13 cellular contexts compared by ENCODE assay signal in the genomic region with DNA sequence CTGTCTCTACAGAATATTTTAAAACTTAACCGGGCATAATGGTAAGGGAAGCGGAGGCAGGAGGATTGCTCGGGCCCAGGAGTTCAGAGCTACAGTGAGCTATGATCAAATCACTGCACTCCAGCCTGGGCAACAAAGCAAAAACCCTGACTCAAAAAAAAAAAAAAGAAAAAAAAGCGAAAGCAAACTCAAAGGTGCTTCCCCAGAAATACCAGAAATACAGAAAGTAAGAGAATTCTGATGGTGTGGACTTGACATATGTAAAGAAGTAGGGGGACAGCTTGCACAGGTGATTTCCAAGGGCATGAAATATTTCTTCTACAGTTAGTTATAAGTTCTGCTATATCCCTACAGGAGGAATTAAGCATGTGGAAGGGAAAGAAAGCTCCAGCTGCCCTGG.
A peak's percentile ranks its signal among the peaks of the same experiment; 100 is the strongest.
DNase-seq lines count a peak whose midpoint lies in the region; ATAC-seq lines count a peak whose summit lies in the region.
"Had no signal": no experiment of that assay in that cellular context is flagged by ENCODE, and none has a peak within 500 bp of the region (broad histone marks: within the 10 kb centered on the region; RNA-seq: fewer than 3 reads in every experiment).

No MANE protein-coding gene starts in this region.

- H3K36me3 Mint-ChIP-seq in memory B cell, result peaks cover 1% of the 10 kb centered on the region
- H3K36me3 Mint-ChIP-seq in naive thymus-derived CD4-positive, alpha-beta T cell, result no peaks in the 10 kb centered on the region
- H3K36me3 Mint-ChIP-seq: activated naive CD4-positive, alpha-beta T cell treated with anti-CD3 and anti-CD28 coated beads, Interleukin-2, amount 10 ng/mL, durations not matched to agents 7 days and 5 days had no signal

- H3K27ac ChIP-seq in naive thymus-derived CD4-positive, alpha-beta T cell (ENCODE audit: low read depth, low read length), result no peak overlapping the region
- H3K27ac ChIP-seq: BLaER1 treated with 17β-estradiol and CSF1 and Interleukin-3, amounts not matched to agents 10 nM and 100 nM; foreskin keratinocyte; neutrophil had no signal

- H3K4me1 Mint-ChIP-seq in memory B cell, result peaks cover 19% of the 10 kb centered on the region
- H3K4me1 Mint-ChIP-seq in naive thymus-derived CD4-positive, alpha-beta T cell, result peaks cover 0 to 4% (median 0%) of the 10 kb centered on the region in 7 donors
- H3K4me1 Mint-ChIP-seq: activated naive CD4-positive, alpha-beta T cell treated with anti-CD3 and anti-CD28 coated beads, Interleukin-2, amount 10 ng/mL, durations not matched to agents 7 days and 5 days had no signal

- no peaks in the 10 kb centered on the region for H3K4me1 ChIP-seq in naive thymus-derived CD4-positive, alpha-beta T cell (ENCODE audit: control insufficient read depth in 2 of 2, insufficient read depth in 2 of 2, low read length in 2 of 2)
- H3K4me1 ChIP-seq: foreskin keratinocyte had no signal

- no peak overlapping the region for H3K4me3 ChIP-seq in naive thymus-derived CD4-positive, alpha-beta T cell (ENCODE audit: low read length)
- H3K4me3 ChIP-seq: BLaER1 treated with 17β-estradiol and CSF1 and Interleukin-3, amounts not matched to agents 10 nM and 100 nM had no signal

- intact Hi-C loops in naive thymus-derived CD4-positive, alpha-beta T cell (cut with micrococcal nuclease), result loop anchor here in 1 of 2 donors (5.0 kb wide), 1 partner anchor 34 kb away; no protein-coding TSS in a partner anchor
- intact Hi-C loops in posterior vena cava (cut with DNase I), result no loop called here

- POLR2A ChIA-PET in naive thymus-derived CD4-positive, alpha-beta T cell (lab: Charles Lee), result no interaction called here

- no peaks in the 10 kb centered on the region for H3K27me3 ChIP-seq in naive thymus-derived CD4-positive, alpha-beta T cell (ENCODE audit: control insufficient read depth in 2 of 2, insufficient read depth in 2 of 2, low read length in 2 of 2)
- H3K27me3 ChIP-seq: BLaER1 treated with 17β-estradiol and CSF1 and Interleukin-3, amounts not matched to agents 10 nM and 100 nM; foreskin keratinocyte; neutrophil had no signal

- CTCF ChIA-PET in naive thymus-derived CD4-positive, alpha-beta T cell (lab: Charles Lee), result no interaction called here

- H3K9me3 ChIP-seq in naive thymus-derived CD4-positive, alpha-beta T cell (ENCODE audit: control insufficient read depth in 2 of 3, low read length in 3 of 3), result no peaks in the 10 kb centered on the region
- H3K9me3 ChIP-seq: neutrophil had no signal

- ATAC-seq in GM18867 (IDR thresholded peaks at IDR 0.05; ENCODE audit: unreplicated experiment), result peak; percentile 48
- peak; percentile 48 for ATAC-seq in GM21576 (IDR thresholded peaks at IDR 0.05; ENCODE audit: unreplicated experiment)
- peak; percentile 49 for ATAC-seq in HG03045 (IDR thresholded peaks at IDR 0.05; ENCODE audit: unreplicated experiment)
- peak; percentile 42 for ATAC-seq in memory B cell (ENCODE audit: low read depth)
- ATAC-seq in naive thymus-derived CD4-positive, alpha-beta T cell, result no peak
- ATAC-seq: SK-N-SH treated with all-trans-retinoic acid at 6 μM for 48 hours had no signal

- DNase-seq in memory B cell (ENCODE audit: low spot score in 2 of 2) (no peak), posterior vena cava (ENCODE audit: low spot score) (no peak), NCI-H446 treated with DMSO at 0.1 percent for 48 hours (lab: John Stamatoyannopoulos, UW) (no peak)
- DNase-seq in naive thymus-derived CD4-positive, alpha-beta T cell, result no peak
- DNase-seq: NCI-H2171 had no signal

- H3K27ac Mint-ChIP-seq in memory B cell, result no peak overlapping the region
- no peak overlapping the region for H3K27ac Mint-ChIP-seq in naive thymus-derived CD4-positive, alpha-beta T cell
- H3K27ac Mint-ChIP-seq: activated naive CD4-positive, alpha-beta T cell treated with anti-CD3 and anti-CD28 coated beads, Interleukin-2, amount 10 ng/mL, durations not matched to agents 7 days and 5 days had no signal

- H3K4me3 Mint-ChIP-seq in memory B cell, result no peak overlapping the region
- no peak overlapping the region for H3K4me3 Mint-ChIP-seq in naive thymus-derived CD4-positive, alpha-beta T cell
- H3K4me3 Mint-ChIP-seq: activated naive CD4-positive, alpha-beta T cell treated with anti-CD3 and anti-CD28 coated beads, Interleukin-2, amount 10 ng/mL, durations not matched to agents 7 days and 5 days had no signal

- peaks cover 5% of the 10 kb centered on the region for H3K9me3 Mint-ChIP-seq in memory B cell
- peaks cover 0 to 24% (median 5%) of the 10 kb centered on the region in 11 donors for H3K9me3 Mint-ChIP-seq in naive thymus-derived CD4-positive, alpha-beta T cell
- H3K9me3 Mint-ChIP-seq: activated naive CD4-positive, alpha-beta T cell treated with anti-CD3 and anti-CD28 coated beads, Interleukin-2, amount 10 ng/mL, durations not matched to agents 7 days and 5 days had no signal

- no peaks in the 10 kb centered on the region for H3K36me3 ChIP-seq in naive thymus-derived CD4-positive, alpha-beta T cell (ENCODE audit: control insufficient read depth in 2 of 3, insufficient read depth in 3 of 3, low read length in 3 of 3)
- H3K36me3 ChIP-seq: BLaER1 treated with 17β-estradiol and CSF1 and Interleukin-3, amounts not matched to agents 10 nM and 100 nM; neutrophil had no signal

- peaks cover 1% of the 10 kb centered on the region for H3K27me3 Mint-ChIP-seq in memory B cell
- H3K27me3 Mint-ChIP-seq in naive thymus-derived CD4-positive, alpha-beta T cell, result peaks cover 0 to 22% (median 0%) of the 10 kb centered on the region in 5 donors
